In genomic region chr14:67240978-67241415, GRCh38 we compare ENCODE assay signal across 8 cellular contexts. TPM values are rescaled to one million over a fixed set of nuclear protein-coding genes. Genes with fewer than 3 reads are reported as not detected.
DNase-seq lines count a peak whose midpoint lies in the region; ATAC-seq and TF ChIP-seq lines count a peak whose summit lies in the region.

No MANE protein-coding gene starts in this region.

- ATAC-seq in HG02588 (IDR thresholded peaks at IDR 0.05; ENCODE audit: unreplicated experiment), result peak; percentile 93
- ATAC-seq in SK-N-SH treated with all-trans-retinoic acid at 6 μM for 48 hours, result peak; percentile 95
- ATAC-seq in Right ventricle myocardium inferior, result peak; percentile 98

- TF ChIP-seq CTCF in GM10248 (IDR thresholded peaks at IDR 0.05; ENCODE audit: control extremely low read depth, extremely low read depth, low read depth, missing control alignments), result no peak
- no peak for TF ChIP-seq CTCF in ovary (IDR thresholded peaks at IDR 0.05)
- no peak for TF ChIP-seq CTCF in thyroid gland (IDR thresholded peaks at IDR 0.05)

- H3K9me3 ChIP-seq in ovary, result no peaks in the 10 kb centered on the region
- no peaks in the 10 kb centered on the region for H3K9me3 ChIP-seq in thyroid gland

- H3K9me3 Mint-ChIP-seq in activated naive CD8-positive, alpha-beta T cell treated with anti-CD3 and anti-CD28 coated beads for 36 hours, result no peaks in the 10 kb centered on the region

- peak overlapping the region; percentile 89 for H3K4me3 Mint-ChIP-seq in activated naive CD8-positive, alpha-beta T cell treated with anti-CD3 and anti-CD28 coated beads for 36 hours

- peaks cover 28% of the 10 kb centered on the region for H3K4me1 Mint-ChIP-seq in activated naive CD8-positive, alpha-beta T cell treated with anti-CD3 and anti-CD28 coated beads for 36 hours

- no peaks in the 10 kb centered on the region for H3K4me1 ChIP-seq in ovary (ENCODE audit: insufficient read depth)
- H3K4me1 ChIP-seq in thyroid gland, result peaks cover 5 to 19% of the 10 kb centered on the region in 2 donors

- H3K36me3 Mint-ChIP-seq in activated naive CD8-positive, alpha-beta T cell treated with anti-CD3 and anti-CD28 coated beads for 36 hours, result no peaks in the 10 kb centered on the region

- H3K27me3 ChIP-seq in ovary (no peaks in the 10 kb centered on the region), thyroid gland (no peaks in the 10 kb centered on the region)

- H3K4me3 ChIP-seq in ovary, result peak overlapping the region; percentile 76
- peak overlapping the region in 2 of 3 donors; percentile 54 to 70 for H3K4me3 ChIP-seq in thyroid gland (replicated peaks in 1 of 3)

- POLR2A ChIA-PET in GM10248 (lab: Yijun Ruan, JAX), result interaction anchor here (0.6 kb wide), 1 partner anchor 1666 kb away, joined by 3 read pairs; no protein-coding TSS in a partner anchor

- H3K36me3 ChIP-seq in ovary, result no peaks in the 10 kb centered on the region
- no peaks in the 10 kb centered on the region for H3K36me3 ChIP-seq in thyroid gland

- 0% methylated on average over 34 to 54 of the region's 54 CpGs for WGBS in ovary, 3 donors
- 0% methylated on average over 3 to 10 of the region's 54 CpGs for WGBS in thyroid gland, 2 donors

- H3K27ac ChIP-seq in ovary (peak overlapping the region; percentile 90 to 95), thyroid gland (peak overlapping the region; percentile 93 to 99 (median 99))

- DNase-seq in GM10248 (ENCODE audit: extremely low spot score) (peak; percentile 96), NCI-H1048 (lab: John Stamatoyannopoulos, UW) (peak; percentile 91), Right ventricle myocardium inferior (ENCODE audit: missing footprints) (peak; percentile 98), ovary (peak; percentile 94 to 97 (median 95)), thyroid gland (peak; percentile 98)
- peak; percentile 96 for DNase-seq in activated naive CD8-positive, alpha-beta T cell treated with anti-CD3 and anti-CD28 coated beads for 36 hours

- H3K27ac Mint-ChIP-seq in activated naive CD8-positive, alpha-beta T cell treated with anti-CD3 and anti-CD28 coated beads for 36 hours, result peak overlapping the region; percentile 90

- CTCF ChIA-PET in GM10248 (lab: Yijun Ruan, JAX), result interaction anchor here (1.0 to 2.5 kb wide), 2 partner anchors 45 to 119 kb away, joined by 3 to 8 read pairs; partner anchors contain the start of genes ATP6V1D and EIF2S1

- TF ChIP-seq EP300 in ovary (IDR thresholded peaks at IDR 0.05), result no peak

- H3K27me3 Mint-ChIP-seq in activated naive CD8-positive, alpha-beta T cell treated with anti-CD3 and anti-CD28 coated beads for 36 hours, result peaks cover 13% of the 10 kb centered on the region

- intact Hi-C loops in Right ventricle myocardium inferior (cut with DNase I) (loop anchor here (5.0 to 10.0 kb wide), 2 partner anchors 41 to 736 kb away; partner anchors contain the start of gene GPHN), ovary (cut with DNase I) (no loop called here), thyroid gland (cut with DNase I) (no loop called here)

- no peak for TF ChIP-seq POLR2A in ovary (IDR thresholded peaks at IDR 0.05)
- peak; percentile 77 to 94 for TF ChIP-seq POLR2A in thyroid gland (IDR thresholded peaks at IDR 0.05)

TF ChIP-seq in SK-N-SH treated with all-trans-retinoic acid at 6 μM for 48 hours, 23 proteins besides CTCF, POLR2A, EP300 and RAD21:
- no peak for TF ChIP-seq ISL1 (CRISPR knock-in tag; IDR thresholded peaks at IDR 0.05)
- TF ChIP-seq ESRRG (CRISPR knock-in tag; IDR thresholded peaks at IDR 0.05), result no peak

RNA-seq across cellular contexts. Expression of gene PALS1, which starts 0.2 kb away (rescaled TPM):
- 1 to 10 TPM; 6.2 to 6.4 TPM for total RNA-seq in activated naive CD8-positive, alpha-beta T cell treated with anti-CD3 and anti-CD28 coated beads for 36 hours
- total RNA-seq in Right ventricle myocardium inferior, result 14.7 TPM
- 10 to 100 TPM; 10.3 to 15.7 (median 14.0) TPM for total RNA-seq in ovary
- polyA plus RNA-seq in ovary, result 10 to 100 TPM in 1 of 2 donors, 1 to 10 TPM in 1; 4.9 to 10.4 TPM
- total RNA-seq in thyroid gland, result 10 to 100 TPM; 62.6 to 88.4 (median 77.5) TPM

RNA-seq across cellular contexts. Expression of gene GARIN2, which starts 51.8 kb away (rescaled TPM):
- total RNA-seq in activated naive CD8-positive, alpha-beta T cell treated with anti-CD3 and anti-CD28 coated beads for 36 hours, result not detected
- total RNA-seq in Right ventricle myocardium inferior (not detected), ovary (under 1 TPM in 3 of 7 donors, not detected in 4; 0.25 to 0.40 (median 0.31) TPM), thyroid gland (not detected)
- under 1 TPM in 1 of 2 donors, not detected in 1; 0.67 TPM for polyA plus RNA-seq in ovary

Comparison
In these comparisons a context has a peak if more than half of its experiments do, and no peak if none do; other contexts are left out.
1. Peak in every context shown above with its lines: DNase-seq, ATAC-seq, H3K4me3 ChIP-seq and H3K27ac ChIP-seq.